In genomic region chr22:36856121-36856791, GRCh38 we compare ENCODE assay signal across 8 cellular contexts. TPM values are rescaled to one million over a fixed set of nuclear protein-coding genes. Genes with fewer than 3 reads are reported as not detected.
DNase-seq lines count a peak whose midpoint lies in the region; ATAC-seq and TF ChIP-seq lines count a peak whose summit lies in the region.

No MANE protein-coding gene starts in this region.

- no peaks in the 10 kb centered on the region for H3K9me3 ChIP-seq in lower lobe of right lung

- peak; percentile 80 for DNase-seq in DMS153 treated with DMSO at 0.1 percent for 48 hours (lab: John Stamatoyannopoulos, UW; ENCODE audit: unreplicated experiment)
- DNase-seq in HK-2 (ENCODE audit: unreplicated experiment): peak; percentile 90
- DNase-seq in NCI-H774 (lab: John Stamatoyannopoulos, UW): peak; percentile 56
- DNase-seq in activated CD4-positive, alpha-beta T cell treated with anti-CD3 and anti-CD28 coated beads, Interleukin-2, amount 50 U/mL, for 4 hours: peak; percentile 90 to 93
- DNase-seq in lower lobe of right lung: peak; percentile 95
- DNase-seq in stimulated activated CD8-positive, alpha-beta memory T cell treated with anti-CD3 and anti-CD28 coated beads, Interleukin-12 subunit alpha, Interleukin-12 subunit beta, amount 100 ng/mL, for 1 hour (ENCODE audit: low read depth): peak; percentile 96

- H3K27ac ChIP-seq in lower lobe of right lung: no peak overlapping the region

- H3K27me3 Mint-ChIP-seq in dendritic cell treated with granulocyte-macrophage colony-stimulating factor and Interleukin-4, amounts not matched to agents 40 ng/mL and 50 ng/mL, for 4 days: peaks cover 5% of the 10 kb centered on the region

- peak overlapping the region; percentile 63 for H3K4me3 Mint-ChIP-seq in dendritic cell treated with granulocyte-macrophage colony-stimulating factor and Interleukin-4, amounts not matched to agents 40 ng/mL and 50 ng/mL, for 4 days

- peaks cover 58% of the 10 kb centered on the region for H3K4me1 Mint-ChIP-seq in dendritic cell treated with granulocyte-macrophage colony-stimulating factor and Interleukin-4, amounts not matched to agents 40 ng/mL and 50 ng/mL, for 4 days (ENCODE audit: low read depth)

- ATAC-seq in lower lobe of right lung (peak; percentile 82 to 94), GM18520 (IDR thresholded peaks at IDR 0.05; ENCODE audit: unreplicated experiment) (no peak)

- no peaks in the 10 kb centered on the region for H3K27me3 ChIP-seq in lower lobe of right lung (ENCODE audit: low read depth)

- TF ChIP-seq CTCF in lower lobe of right lung (IDR thresholded peaks at IDR 0.05): peak; percentile 100

- H3K4me3 ChIP-seq in lower lobe of right lung: no peak overlapping the region

- no peaks in the 10 kb centered on the region for H3K36me3 Mint-ChIP-seq in dendritic cell treated with granulocyte-macrophage colony-stimulating factor and Interleukin-4, amounts not matched to agents 40 ng/mL and 50 ng/mL, for 4 days (ENCODE audit: low read depth)

- H3K36me3 ChIP-seq in lower lobe of right lung: no peaks in the 10 kb centered on the region

- peak overlapping the region; percentile 40 for H3K27ac Mint-ChIP-seq in dendritic cell treated with granulocyte-macrophage colony-stimulating factor and Interleukin-4, amounts not matched to agents 40 ng/mL and 50 ng/mL, for 4 days

- intact Hi-C loops in dendritic cell treated with granulocyte-macrophage colony-stimulating factor and Interleukin-4, amounts not matched to agents 40 ng/mL and 50 ng/mL, for 4 days (cut with micrococcal nuclease): loop anchor here (1.0 to 2.0 kb wide), 3 partner anchors 57 to 122 kb away; partner anchors contain the start of gene CSF2RB
- intact Hi-C loops in lower lobe of right lung (cut with DNase I): loop anchor here (10.0 kb wide), 1 partner anchor 59 kb away; the partner anchor contains the start of gene CSF2RB

- no peaks in the 10 kb centered on the region for H3K4me1 ChIP-seq in lower lobe of right lung

- no peaks in the 10 kb centered on the region for H3K9me3 Mint-ChIP-seq in dendritic cell treated with granulocyte-macrophage colony-stimulating factor and Interleukin-4, amounts not matched to agents 40 ng/mL and 50 ng/mL, for 4 days

RNA-seq across cellular contexts. Expression of gene NCF4, which starts 4.5 kb away (rescaled TPM):
- 55.3 TPM for total RNA-seq in lower lobe of right lung

RNA-seq across cellular contexts. Expression of gene PVALB, which starts 39.4 kb away (rescaled TPM):
- total RNA-seq in lower lobe of right lung: 4.5 TPM

RNA-seq across cellular contexts. Expression of gene CSF2RB, which starts 57.2 kb away (rescaled TPM):
- 30.1 TPM for total RNA-seq in lower lobe of right lung
